19 cellular contexts compared by ENCODE assay signal in genomic region chr18:58900015-58900649, GRCh38. TPM values are rescaled to one million over a fixed set of nuclear protein-coding genes. Genes with fewer than 3 reads are reported as not detected.
A peak's percentile ranks its signal among the peaks of the same experiment; 100 is the strongest.
DNase-seq lines count a peak whose midpoint lies in the region; ATAC-seq and TF ChIP-seq lines count a peak whose summit lies in the region.
"Had no signal": no experiment of that assay in that cellular context is flagged by ENCODE, and none has a peak within 500 bp of the region (broad histone marks: within the 10 kb centered on the region; RNA-seq: fewer than 3 reads in every experiment).

No MANE protein-coding gene starts in this region.

- H3K9me3 ChIP-seq in Panc1 (ENCODE audit: control insufficient read depth, insufficient read depth, low read depth, low read length): no peaks in the 10 kb centered on the region
- H3K9me3 ChIP-seq: breast epithelium, stomach had no signal

- no peak overlapping the region for H3K4me3 ChIP-seq in Panc1 (ENCODE audit: low read depth in 2 of 2, low read length in 2 of 2)
- H3K4me3 ChIP-seq in dorsolateral prefrontal cortex: no peak overlapping the region
- H3K4me3 ChIP-seq: stomach had no signal

- 0 out of 2 replicates have a peak overlapping the region, but pooled peaks have one; percentile 17 for H3K27ac ChIP-seq in Panc1 (ENCODE audit: low read length)
- peak overlapping the region in 52 of 59 donors; percentile 1 to 80 (median 56) for H3K27ac ChIP-seq in dorsolateral prefrontal cortex
- H3K27ac ChIP-seq: RWPE1, stomach had no signal

- H3K36me3 ChIP-seq in Panc1 (ENCODE audit: control insufficient read depth, insufficient read depth, low read length): no peaks in the 10 kb centered on the region
- H3K36me3 ChIP-seq: breast epithelium had no signal

- TF ChIP-seq CTCF in Panc1 (IDR thresholded peaks at IDR 0.05) (no peak), dorsolateral prefrontal cortex (IDR thresholded peaks at IDR 0.05 in 54 of 56, conservative IDR thresholded peaks at IDR 0.05 in 2 of 56; ENCODE audit: low read depth in 1 of 56, partially characterized antibody in 56 of 56) (no peak)

- in situ Hi-C loops in Panc1 (cut with HindIII; ENCODE audit: low pct_unique_long_range_greater_than_20kb, low sequenced_read_pairs): no loop called here

- POLR2A ChIA-PET in Panc1 (lab: Charles Lee): no interaction called here

- BruUV-seq in Panc1 (replicated peaks; lab: Mats Ljungman, UMichigan): no TSS peak

- H3K27me3 ChIP-seq in Panc1 (ENCODE audit: control insufficient read depth, insufficient read depth, low read length): no peaks in the 10 kb centered on the region
- no peaks in the 10 kb centered on the region for H3K27me3 ChIP-seq in dorsolateral prefrontal cortex
- H3K27me3 ChIP-seq: breast epithelium, stomach had no signal

- no peak for DNase-seq in Panc1 (ENCODE audit: low read depth, low spot score)
- no peak for DNase-seq in dorsolateral prefrontal cortex
- peak; percentile 64 for DNase-seq in hepatic stellate cell (ENCODE audit: low spot score)
- DNase-seq in smooth muscle cell of the brain vasculature (ENCODE audit: low read depth, low spot score): peak; percentile 36
- no peak for DNase-seq in KG1 (lab: John Stamatoyannopoulos, UW)
- no peak for DNase-seq in globus pallidus (ENCODE audit: low spot score)
- DNase-seq: activated naive CD4-positive, alpha-beta T cell treated with anti-CD3 and anti-CD28 coated beads, Interleukin-2, amount 10 ng/mL, durations not matched to agents 7 days and 5 days; activated T-cell treated with anti-CD3 and anti-CD28 coated beads for 4 hours; COR-L47; effector memory CD8-positive, alpha-beta T cell; GDM1; islet precursor cell; NCI-H2081 treated with DMSO at 0.1 percent for 48 hours; NCI-H774; stomach had no signal

- intact Hi-C loops in Panc1 (cut with micrococcal nuclease; ENCODE audit: unreplicated experiment) (no loop called here), dorsolateral prefrontal cortex (cut with DNase I) (no loop called here)

- CTCF ChIA-PET in Panc1 (lab: Charles Lee): no interaction called here

- ATAC-seq in Panc1 (no peak), GM21381 (IDR thresholded peaks at IDR 0.05; ENCODE audit: unreplicated experiment) (no peak), HG02642 (IDR thresholded peaks at IDR 0.05; ENCODE audit: poor library complexity, unreplicated experiment) (no peak)
- ATAC-seq: effector memory CD8-positive, alpha-beta T cell had no signal

- H3K4me1 ChIP-seq in Panc1 (ENCODE audit: control insufficient read depth, insufficient read depth, low read length): no peaks in the 10 kb centered on the region; the same call in none of the 2 replicates
- H3K4me1 ChIP-seq: breast epithelium had no signal

RNA-seq across cellular contexts. Expression of gene ZNF532, which starts 35.5 kb away (rescaled TPM):
- total RNA-seq in Panc1 (2021; ENCODE audit: unreplicated experiment): 49.8 TPM
- polyA plus RNA-seq in Panc1 (2012; ENCODE audit: insufficient read length): 33.3 TPM
- total RNA-seq in dorsolateral prefrontal cortex: 100 to 1,000 TPM; 105 to 233 (median 146) TPM

Comparison
In these comparisons a context has a peak if more than half of its experiments do, and no peak if none do; other contexts are left out.
1. DNase-seq: peak in hepatic stellate cell (single experiment) and smooth muscle cell of the brain vasculature (single experiment); none in Panc1 (single experiment), dorsolateral prefrontal cortex (0 of 10), KG1 (single experiment) and globus pallidus (single experiment).